In the genomic region with DNA sequence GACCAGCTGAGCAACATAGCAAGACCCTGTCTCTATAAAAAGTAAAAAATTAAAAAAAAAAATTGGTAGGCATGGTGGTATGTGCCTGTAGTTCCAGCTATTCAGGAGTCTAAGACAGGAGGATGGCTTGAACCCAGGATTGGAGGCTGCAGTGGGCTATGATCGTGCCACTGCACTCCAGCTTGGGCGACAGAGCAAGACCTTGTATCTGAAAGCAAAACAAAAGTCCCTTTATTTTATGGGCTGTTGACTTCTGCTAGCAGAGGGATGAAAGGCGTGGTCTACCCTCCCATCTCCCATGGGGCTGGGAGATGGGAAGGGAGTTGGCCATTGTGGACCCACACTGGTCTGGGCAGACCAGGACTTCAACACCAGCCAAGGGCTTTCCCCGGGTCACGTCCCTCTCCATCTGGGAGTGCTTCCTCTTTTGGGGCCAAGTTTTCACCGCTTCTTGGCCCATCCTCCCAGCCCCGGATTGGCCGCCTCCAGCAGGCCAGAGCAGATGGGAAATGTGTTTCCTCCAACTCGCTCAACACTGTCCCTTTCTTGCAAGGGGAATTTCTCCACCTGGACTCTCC, we compare ENCODE assay signal across 9 cellular contexts. TPM values are rescaled to one million over a fixed set of nuclear protein-coding genes. Genes with fewer than 3 reads are reported as not detected.
DNase-seq lines count a peak whose midpoint lies in the region; ATAC-seq and TF ChIP-seq lines count a peak whose summit lies in the region.
"Had no signal": no experiment of that assay in that cellular context is flagged by ENCODE, and none has a peak within 500 bp of the region (broad histone marks: within the 10 kb centered on the region; RNA-seq: fewer than 3 reads in every experiment).

No MANE protein-coding gene starts in this region.

- H4K20me1 ChIP-seq in OCI-LY1 (ENCODE audit: insufficient read depth, low read length) = no peaks in the 10 kb centered on the region

- H3K9ac ChIP-seq in OCI-LY1 (ENCODE audit: low read length) (peak overlapping the region; percentile 99), subcutaneous abdominal adipose tissue (ENCODE audit: low read length in 5 of 5) (no peak overlapping the region)

- H3K4me2 ChIP-seq in OCI-LY1 (ENCODE audit: low read length) = peak overlapping the region; percentile 95

- peak overlapping the region; percentile 100 for H3K4me3 ChIP-seq in OCI-LY1 (ENCODE audit: low read depth, low read length, poor library complexity, severe bottlenecking)
- H3K4me3 ChIP-seq in subcutaneous abdominal adipose tissue (ENCODE audit: low read depth in 1 of 5, low read length in 5 of 5) = peak overlapping the region in 1 of 5 donors; percentile 35

- DNase-seq in Right ventricle myocardium superior = peak; percentile 85
- no peak for DNase-seq in NCI-H446 (lab: John Stamatoyannopoulos, UW)
- DNase-seq in natural killer cell treated with Interleukin-12 subunit alpha and Interleukin-12 subunit beta and Interleukin-15 and Interleukin-18, amount 100 ng/mL, for 72 hours (ENCODE audit: low spot score) = no peak
- no peak for DNase-seq in progenitor cell of endocrine pancreas (ENCODE audit: low spot score, unreplicated experiment)
- DNase-seq in NCI-H2029 (lab: John Stamatoyannopoulos, UW) = no peak
- DNase-seq: stimulated activated CD4-positive, alpha-beta T cell treated with anti-CD3 and anti-CD28 coated beads, Interleukin-12 subunit alpha, Interleukin-12 subunit beta, amount 100 ng/mL, for 4 hours had no signal

- no peaks in the 10 kb centered on the region for H3K9me3 ChIP-seq in OCI-LY1 (ENCODE audit: low read length)
- no peaks in the 10 kb centered on the region for H3K9me3 ChIP-seq in subcutaneous abdominal adipose tissue (ENCODE audit: control insufficient read depth in 5 of 5, low read length in 5 of 5)

- H3K27ac ChIP-seq in OCI-LY1 (ENCODE audit: low read depth, low read length, poor library complexity, severe bottlenecking) = peak overlapping the region; percentile 98
- H3K27ac ChIP-seq in subcutaneous abdominal adipose tissue (ENCODE audit: low read depth, low read length) = peak overlapping the region; percentile 37

- H3K36me3 Mint-ChIP-seq in natural killer cell treated with Interleukin-12 subunit alpha and Interleukin-12 subunit beta and Interleukin-15 and Interleukin-18, amount 100 ng/mL, for 72 hours = no peaks in the 10 kb centered on the region
- no peaks in the 10 kb centered on the region for H3K36me3 Mint-ChIP-seq in progenitor cell of endocrine pancreas (ENCODE audit: insufficient read depth)

- no peak overlapping the region for H3K27ac Mint-ChIP-seq in natural killer cell treated with Interleukin-12 subunit alpha and Interleukin-12 subunit beta and Interleukin-15 and Interleukin-18, amount 100 ng/mL, for 72 hours
- no peak overlapping the region for H3K27ac Mint-ChIP-seq in progenitor cell of endocrine pancreas

- H3K27me3 ChIP-seq in OCI-LY1 (ENCODE audit: insufficient read depth, low read length) (no peaks in the 10 kb centered on the region), subcutaneous abdominal adipose tissue (ENCODE audit: control insufficient read depth in 5 of 5, insufficient read depth in 4 of 5, low read length in 5 of 5) (peaks cover 7 to 17% (median 13%) of the 10 kb centered on the region in 5 donors)

- H3K4me3 Mint-ChIP-seq in natural killer cell treated with Interleukin-12 subunit alpha and Interleukin-12 subunit beta and Interleukin-15 and Interleukin-18, amount 100 ng/mL, for 72 hours = no peak overlapping the region
- no peak overlapping the region for H3K4me3 Mint-ChIP-seq in progenitor cell of endocrine pancreas (ENCODE audit: low read depth)

- peaks cover 56% of the 10 kb centered on the region for H3K4me1 ChIP-seq in OCI-LY1 (ENCODE audit: insufficient read depth, low read length, severe bottlenecking)
- peaks cover 8 to 52% (median 35%) of the 10 kb centered on the region in 5 donors for H3K4me1 ChIP-seq in subcutaneous abdominal adipose tissue (ENCODE audit: control insufficient read depth in 5 of 5, insufficient read depth in 5 of 5, low read length in 5 of 5)

- H3K9me2 ChIP-seq in OCI-LY1 (ENCODE audit: low read depth, low read length) = no peaks in the 10 kb centered on the region

- peaks cover 6% of the 10 kb centered on the region for H3F3A ChIP-seq in OCI-LY1 (ENCODE audit: insufficient read depth, low read length)

- no peak for TF ChIP-seq CTCF in OCI-LY1 (IDR thresholded peaks at IDR 0.05; ENCODE audit: low read length)
- TF ChIP-seq CTCF in progenitor cell of endocrine pancreas (IDR thresholded peaks at IDR 0.05; ENCODE audit: unreplicated experiment) = no peak

- peaks cover 27 to 34% of the 10 kb centered on the region in 2 donors for H3K4me1 Mint-ChIP-seq in natural killer cell treated with Interleukin-12 subunit alpha and Interleukin-12 subunit beta and Interleukin-15 and Interleukin-18, amount 100 ng/mL, for 72 hours (ENCODE audit: low read depth in 2 of 2)
- peaks cover 6% of the 10 kb centered on the region for H3K4me1 Mint-ChIP-seq in progenitor cell of endocrine pancreas (ENCODE audit: low read depth)

- ATAC-seq in GM18868 (IDR thresholded peaks at IDR 0.05; ENCODE audit: unreplicated experiment) (peak; percentile 1), Right ventricle myocardium superior (ENCODE audit: poor library complexity) (peak; percentile 64)
- no peak for ATAC-seq in natural killer cell treated with Interleukin-12 subunit alpha and Interleukin-12 subunit beta and Interleukin-15 and Interleukin-18, amount 100 ng/mL, for 72 hours

- intact Hi-C loops in Right ventricle myocardium superior (cut with DNase I) = no loop called here

- H3K36me3 ChIP-seq in OCI-LY1 (ENCODE audit: insufficient read depth, low read length) = peaks cover 20% of the 10 kb centered on the region
- H3K36me3 ChIP-seq in subcutaneous abdominal adipose tissue (ENCODE audit: control insufficient read depth in 5 of 5, insufficient read depth in 5 of 5, low read length in 5 of 5) = no peaks in the 10 kb centered on the region

- H3K79me2 ChIP-seq in OCI-LY1 (ENCODE audit: insufficient read depth, low read length) = peaks cover 20% of the 10 kb centered on the region

- no peak overlapping the region for H2AFZ ChIP-seq in OCI-LY1 (ENCODE audit: low read length)

- no peaks in the 10 kb centered on the region for H3K9me3 Mint-ChIP-seq in natural killer cell treated with Interleukin-12 subunit alpha and Interleukin-12 subunit beta and Interleukin-15 and Interleukin-18, amount 100 ng/mL, for 72 hours
- no peaks in the 10 kb centered on the region for H3K9me3 Mint-ChIP-seq in progenitor cell of endocrine pancreas (ENCODE audit: low read depth)

- H3K27me3 Mint-ChIP-seq in natural killer cell treated with Interleukin-12 subunit alpha and Interleukin-12 subunit beta and Interleukin-15 and Interleukin-18, amount 100 ng/mL, for 72 hours = peaks cover 27 to 34% of the 10 kb centered on the region in 2 donors
- peaks cover 45% of the 10 kb centered on the region for H3K27me3 Mint-ChIP-seq in progenitor cell of endocrine pancreas

RNA-seq across cellular contexts. Expression of gene TNFSF9, which starts 2.2 kb away (rescaled TPM):
- total RNA-seq in Right ventricle myocardium superior = 0.51 TPM
- 1 to 10 TPM; 3.4 to 3.8 TPM for total RNA-seq in natural killer cell treated with Interleukin-12 subunit alpha and Interleukin-12 subunit beta and Interleukin-15 and Interleukin-18, amount 100 ng/mL, for 72 hours
- total RNA-seq in progenitor cell of endocrine pancreas = 0.53 TPM in 1 of 2 replicates, not detected in the other

RNA-seq across cellular contexts. Expression of gene TUBB4A, which starts 26.5 kb away (rescaled TPM):
- total RNA-seq in Right ventricle myocardium superior (10.8 TPM), progenitor cell of endocrine pancreas (41.7 and 43.4 TPM in 2 replicates)
- 1 to 10 TPM; 1.4 to 3.2 TPM for total RNA-seq in natural killer cell treated with Interleukin-12 subunit alpha and Interleukin-12 subunit beta and Interleukin-15 and Interleukin-18, amount 100 ng/mL, for 72 hours

RNA-seq across cellular contexts. Expression of gene DENND1C, which starts 47.0 kb away (rescaled TPM):
- total RNA-seq in Right ventricle myocardium superior = 0.35 TPM
- total RNA-seq in natural killer cell treated with Interleukin-12 subunit alpha and Interleukin-12 subunit beta and Interleukin-15 and Interleukin-18, amount 100 ng/mL, for 72 hours = 100 to 1,000 TPM in 1 of 2 donors, 10 to 100 TPM in 1; 73.6 to 131 TPM
- total RNA-seq in progenitor cell of endocrine pancreas = 0.47 and 0.67 TPM in 2 replicates

Comparison
In these comparisons a context has a peak if more than half of its experiments do, and no peak if none do; other contexts are left out.
1. ATAC-seq: peak in GM18868 (single experiment) and Right ventricle myocardium superior (single experiment); none in natural killer cell treated with Interleukin-12 subunit alpha and Interleukin-12 subunit beta and Interleukin-15 and Interleukin-18, amount 100 ng/mL, for 72 hours (0 of 2).
2. RNA of gene DENND1C, which starts 47.0 kb away (total RNA-seq): 73.6 to 131 TPM in natural killer cell treated with Interleukin-12 subunit alpha and Interleukin-12 subunit beta and Interleukin-15 and Interleukin-18, amount 100 ng/mL, for 72 hours; 0.47 to 0.67 TPM in progenitor cell of endocrine pancreas and 0.35 TPM in Right ventricle myocardium superior (single experiment); every median in the first group is over 10 times any median in the second.